ENCODE assay signal across 8 cellular contexts in the genomic region with DNA sequence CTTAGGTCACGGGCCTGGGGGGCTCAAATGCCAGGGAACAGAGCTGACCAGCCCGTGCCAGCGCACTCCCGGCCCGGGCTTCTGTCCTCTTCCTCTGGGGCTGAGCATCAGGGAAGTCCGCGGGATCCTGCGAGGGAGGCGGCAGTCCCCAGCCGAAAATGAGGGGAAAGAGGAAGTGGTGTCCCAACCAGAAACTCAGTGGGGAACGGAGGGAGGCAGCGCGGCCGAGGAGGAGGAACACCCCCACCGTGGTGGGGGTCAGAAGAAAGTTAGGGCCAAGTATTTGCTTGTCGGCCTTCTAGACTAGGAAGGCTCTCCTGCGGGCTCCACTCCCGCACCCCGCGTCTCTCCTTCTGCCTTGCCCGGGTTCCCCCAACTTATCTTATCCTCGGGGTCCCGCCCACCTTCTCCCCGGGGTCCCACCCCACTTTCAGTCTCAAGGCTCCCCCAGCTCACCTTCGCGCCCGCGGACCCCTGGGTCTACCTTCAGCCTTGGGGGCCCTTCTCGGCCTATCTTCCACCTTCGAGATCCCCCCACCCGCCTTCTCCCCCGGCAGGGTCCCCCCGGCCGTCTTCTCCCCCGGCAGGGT. TPM values are rescaled to one million over a fixed set of nuclear protein-coding genes. Genes with fewer than 3 reads are reported as not detected.
DNase-seq lines count a peak whose midpoint lies in the region; ATAC-seq, FAIRE-seq and TF ChIP-seq lines count a peak whose summit lies in the region.

No MANE protein-coding gene starts in this region.

- H3K9me3 Mint-ChIP-seq in activated T-helper 2 cell treated with anti-CD3 and anti-CD28 coated beads, Interferon-gamma antibody, Interleukin-2, Interleukin-4, amounts not matched to agents 10 μg/mL and 5 μg/mL and 100 μg/mL, durations not matched to agents 14 hours and 24 hours and 36 hours = peaks cover 6% of the 10 kb centered on the region
- peaks cover 3% of the 10 kb centered on the region for H3K9me3 Mint-ChIP-seq in type B pancreatic cell

- DNase-seq in ELR (ENCODE audit: low read depth) (peak; percentile 62), Panc1 (ENCODE audit: low read depth, low spot score) (no peak), frontal cortex (ENCODE audit: low spot score in 2 of 2) (peak; percentile 56 to 64), type B pancreatic cell (ENCODE audit: extremely low spot score, unreplicated experiment) (no peak)
- DNase-seq in activated T-helper 2 cell treated with anti-CD3 and anti-CD28 coated beads, Interferon-gamma antibody, Interleukin-2, Interleukin-4, amounts not matched to agents 10 μg/mL and 5 μg/mL and 100 μg/mL, durations not matched to agents 14 hours and 24 hours and 36 hours (ENCODE audit: low spot score) = peak; percentile 45

- no peaks in the 10 kb centered on the region for H3K27me3 Mint-ChIP-seq in activated T-helper 2 cell treated with anti-CD3 and anti-CD28 coated beads, Interferon-gamma antibody, Interleukin-2, Interleukin-4, amounts not matched to agents 10 μg/mL and 5 μg/mL and 100 μg/mL, durations not matched to agents 14 hours and 24 hours and 36 hours (ENCODE audit: low read depth)
- no peaks in the 10 kb centered on the region for H3K27me3 Mint-ChIP-seq in type B pancreatic cell

- in situ Hi-C loops in Panc1 (cut with HindIII; ENCODE audit: low pct_unique_long_range_greater_than_20kb, low sequenced_read_pairs) = no loop called here

- H3K4me1 ChIP-seq in Panc1 (ENCODE audit: control insufficient read depth, insufficient read depth, low read length) (peaks cover 10% of the 10 kb centered on the region), neuron (ENCODE audit: insufficient read depth, low read length) (peaks cover 25% of the 10 kb centered on the region)

- peaks cover 14% of the 10 kb centered on the region for H3K36me3 Mint-ChIP-seq in activated T-helper 2 cell treated with anti-CD3 and anti-CD28 coated beads, Interferon-gamma antibody, Interleukin-2, Interleukin-4, amounts not matched to agents 10 μg/mL and 5 μg/mL and 100 μg/mL, durations not matched to agents 14 hours and 24 hours and 36 hours (ENCODE audit: low read depth)
- peaks cover 8% of the 10 kb centered on the region for H3K36me3 Mint-ChIP-seq in type B pancreatic cell

- ATAC-seq in HG02588 (IDR thresholded peaks at IDR 0.05; ENCODE audit: unreplicated experiment) (peak; percentile 21), Panc1 (peak; percentile 47), HG03520 (IDR thresholded peaks at IDR 0.05; ENCODE audit: unreplicated experiment) (no peak)

- peak overlapping the region; percentile 52 to 59 for H3K4me3 ChIP-seq in Panc1 (ENCODE audit: low read depth in 2 of 2, low read length in 2 of 2)
- peak overlapping the region; percentile 66 for H3K4me3 ChIP-seq in neuron (ENCODE audit: low read length)

- peak overlapping the region; percentile 92 for H2AFZ ChIP-seq in neuron (ENCODE audit: low read depth, low read length)

- FAIRE-seq in frontal cortex (lab: Jason Lieb, UNC) = no peak

- intact Hi-C loops in Panc1 (cut with micrococcal nuclease; ENCODE audit: unreplicated experiment) = no loop called here
- intact Hi-C loops in activated T-helper 2 cell treated with anti-CD3 and anti-CD28 coated beads, Interferon-gamma antibody, Interleukin-2, Interleukin-4, amounts not matched to agents 10 μg/mL and 5 μg/mL and 100 μg/mL, durations not matched to agents 14 hours and 24 hours and 36 hours (cut with micrococcal nuclease) = loop anchor here (10.0 kb wide), 1 partner anchor 589 kb away; no protein-coding TSS in a partner anchor

- H3K9me3 ChIP-seq in Panc1 (ENCODE audit: control insufficient read depth, insufficient read depth, low read depth, low read length) = no peaks in the 10 kb centered on the region
- H3K9me3 ChIP-seq in neuron (ENCODE audit: low read length) = peaks cover under 1% of the 10 kb centered on the region

- H3K27me3 ChIP-seq in Panc1 (ENCODE audit: control insufficient read depth, insufficient read depth, low read length) (no peaks in the 10 kb centered on the region), neuron (ENCODE audit: insufficient read depth, low read length) (no peaks in the 10 kb centered on the region)

- H3K4me1 Mint-ChIP-seq in activated T-helper 2 cell treated with anti-CD3 and anti-CD28 coated beads, Interferon-gamma antibody, Interleukin-2, Interleukin-4, amounts not matched to agents 10 μg/mL and 5 μg/mL and 100 μg/mL, durations not matched to agents 14 hours and 24 hours and 36 hours (ENCODE audit: low read depth) = peaks cover 25% of the 10 kb centered on the region
- H3K4me1 Mint-ChIP-seq in type B pancreatic cell (ENCODE audit: unreplicated experiment) = peaks cover 32% of the 10 kb centered on the region

- H3K27ac ChIP-seq in Panc1 (ENCODE audit: low read length) = peak overlapping the region; percentile 69; the same call in 1 of the 2 replicates

- CTCF ChIA-PET in Panc1 (lab: Charles Lee) = no interaction called here

- peak overlapping the region; percentile 82 for H3K27ac Mint-ChIP-seq in activated T-helper 2 cell treated with anti-CD3 and anti-CD28 coated beads, Interferon-gamma antibody, Interleukin-2, Interleukin-4, amounts not matched to agents 10 μg/mL and 5 μg/mL and 100 μg/mL, durations not matched to agents 14 hours and 24 hours and 36 hours
- peak overlapping the region; percentile 86 for H3K27ac Mint-ChIP-seq in type B pancreatic cell

- TF ChIP-seq CTCF in Panc1 (IDR thresholded peaks at IDR 0.05) (no peak), type B pancreatic cell (conservative IDR thresholded peaks at IDR 0.05) (no peak)

- H3K36me3 ChIP-seq in Panc1 (ENCODE audit: control insufficient read depth, insufficient read depth, low read length) (no peaks in the 10 kb centered on the region; the same call in 1 of the 2 replicates), neuron (ENCODE audit: insufficient read depth, low read length) (no peaks in the 10 kb centered on the region)

- POLR2A ChIA-PET in Panc1 (lab: Charles Lee) = no interaction called here

- BruUV-seq in Panc1 (replicated peaks; lab: Mats Ljungman, UMichigan) = no TSS peak

- H3K4me3 Mint-ChIP-seq in activated T-helper 2 cell treated with anti-CD3 and anti-CD28 coated beads, Interferon-gamma antibody, Interleukin-2, Interleukin-4, amounts not matched to agents 10 μg/mL and 5 μg/mL and 100 μg/mL, durations not matched to agents 14 hours and 24 hours and 36 hours (ENCODE audit: low read depth) = peak overlapping the region; percentile 87
- peak overlapping the region; percentile 95 for H3K4me3 Mint-ChIP-seq in type B pancreatic cell

RNA-seq across cellular contexts. Expression of gene PHF2, which starts 0.6 kb away (rescaled TPM):
- total RNA-seq in Panc1 (2021; ENCODE audit: unreplicated experiment) = 16.6 TPM
- 17.6 TPM for polyA plus RNA-seq in Panc1 (2012; ENCODE audit: insufficient read length)
- 24.6 and 24.8 TPM in 2 replicates for total RNA-seq in activated T-helper 2 cell treated with anti-CD3 and anti-CD28 coated beads, Interferon-gamma antibody, Interleukin-2, Interleukin-4, amounts not matched to agents 10 μg/mL and 5 μg/mL and 100 μg/mL, durations not matched to agents 14 hours and 24 hours and 36 hours
- total RNA-seq in frontal cortex = 31.8 TPM
- 28.1 and 34.7 TPM in 2 replicates for total RNA-seq in type B pancreatic cell (ENCODE audit: low replicate concordance)

Comparison
In these comparisons a context has a peak if more than half of its experiments do, and no peak if none do; other contexts are left out.
1. DNase-seq: peak in ELR (single experiment), activated T-helper 2 cell treated with anti-CD3 and anti-CD28 coated beads, Interferon-gamma antibody, Interleukin-2, Interleukin-4, amounts not matched to agents 10 μg/mL and 5 μg/mL and 100 μg/mL, durations not matched to agents 14 hours and 24 hours and 36 hours (single experiment) and frontal cortex (2 of 2); none in Panc1 (single experiment) and type B pancreatic cell (single experiment).